ENCODE assay signal across 9 cellular contexts in the genomic region with DNA sequence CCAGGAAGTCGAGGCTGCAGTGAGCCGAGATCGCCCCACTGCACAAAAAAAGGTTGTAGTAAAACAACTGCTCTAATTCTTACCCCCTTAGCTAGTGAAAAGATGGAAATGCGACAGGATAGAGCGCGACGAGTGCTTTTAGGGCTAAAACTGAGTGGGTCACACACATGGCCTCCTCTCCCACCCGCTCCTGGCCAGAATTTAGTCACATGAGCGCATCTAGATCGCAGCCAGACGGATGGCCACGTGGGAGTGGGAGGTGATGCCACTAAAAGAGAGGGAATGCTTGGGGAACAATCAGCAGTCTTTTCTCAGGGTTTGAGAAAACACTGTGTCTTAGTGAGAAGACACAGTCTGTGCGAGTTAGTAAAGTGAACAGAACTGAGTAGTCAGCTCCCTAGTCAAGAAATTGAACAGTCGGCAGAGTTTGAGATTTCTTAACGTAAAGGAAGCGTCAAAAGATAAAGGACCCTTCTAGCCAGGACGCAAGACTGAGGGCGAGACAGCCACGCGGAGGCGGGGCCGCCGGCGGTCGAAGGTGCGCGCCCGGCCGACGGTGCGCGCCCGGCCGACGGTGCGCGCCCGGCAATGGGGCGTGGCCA. TPM values are rescaled to one million over a fixed set of nuclear protein-coding genes. Genes with fewer than 3 reads are reported as not detected.
DNase-seq lines count a peak whose midpoint lies in the region; ATAC-seq, FAIRE-seq and TF ChIP-seq lines count a peak whose summit lies in the region.
"Had no signal": no experiment of that assay in that cellular context is flagged by ENCODE, and none has a peak within 500 bp of the region (broad histone marks: within the 10 kb centered on the region; RNA-seq: fewer than 3 reads in every experiment).

No MANE protein-coding gene starts in this region.

- ATAC-seq in activated T-helper 17 cell treated with anti-CD3 and anti-CD28 coated beads, Interleukin-2, amount 50 U/mL, for 72 hours (replicated peaks) = no peak
- ATAC-seq in GM18907 (IDR thresholded peaks at IDR 0.05; ENCODE audit: unreplicated experiment) = no peak

- no peak for DNase-seq in activated T-cell treated with anti-CD3 and anti-CD28 coated beads, Interleukin-2, amount 50 U/mL, for 24 hours
- no peak for DNase-seq in activated T-cell treated with anti-CD3 and anti-CD28 coated beads, Interleukin-2, amount 50 U/mL, for 48 hours
- DNase-seq in kidney (no peak), tibial nerve (ENCODE audit: low spot score in 2 of 2) (no peak), NCI-H774 (lab: John Stamatoyannopoulos, UW) (no peak), RPMI8226 (no peak)

- H3K4me1 ChIP-seq in kidney (ENCODE audit: control insufficient read depth in 1 of 2, insufficient read depth in 1 of 2, low read depth in 1 of 2, low read length in 2 of 2) (peaks cover 8 to 10% of the 10 kb centered on the region in 2 donors), tibial nerve (peaks cover 0 to 25% (median 13%) of the 10 kb centered on the region in 4 donors)

- H3K36me3 Mint-ChIP-seq in activated T-cell treated with anti-CD3 and anti-CD28 coated beads, Interleukin-2, amount 50 U/mL, for 24 hours (ENCODE audit: low read depth) = peaks cover 27% of the 10 kb centered on the region
- H3K36me3 Mint-ChIP-seq in activated T-helper 17 cell treated with anti-CD3 and anti-CD28 coated beads, Interleukin-2, amount 50 U/mL, for 72 hours (ENCODE audit: low read depth) = peaks cover 28% of the 10 kb centered on the region

- 11 to 14% methylated on average over 31 to 36 of the region's 39 CpGs for WGBS in tibial nerve, 2 donors

- H3K9ac ChIP-seq in kidney (ENCODE audit: low read length in 2 of 2) = peak overlapping the region; percentile 10 to 41

- intact Hi-C loops in kidney (cut with DNase I) = no loop called here

- TF ChIP-seq CTCF in kidney (IDR thresholded peaks at IDR 0.05; ENCODE audit: borderline replicate concordance, extremely low read depth, insufficient read depth) (no peak), tibial nerve (IDR thresholded peaks at IDR 0.05) (no peak)

- peaks cover 28% of the 10 kb centered on the region for H3K4me1 Mint-ChIP-seq in activated T-cell treated with anti-CD3 and anti-CD28 coated beads, Interleukin-2, amount 50 U/mL, for 24 hours (ENCODE audit: low read depth)
- peaks cover 14% of the 10 kb centered on the region for H3K4me1 Mint-ChIP-seq in activated T-helper 17 cell treated with anti-CD3 and anti-CD28 coated beads, Interleukin-2, amount 50 U/mL, for 72 hours

- no peak for FAIRE-seq in kidney (lab: Jason Lieb, UNC)
- FAIRE-seq: colon had no signal

- TF ChIP-seq EP300 in tibial nerve (IDR thresholded peaks at IDR 0.05) = no peak

- TF ChIP-seq POLR2A in tibial nerve (IDR thresholded peaks at IDR 0.05) = no peak

- H3K4me3 ChIP-seq in kidney (ENCODE audit: low read length in 2 of 2) (peak overlapping the region; percentile 65 to 76), tibial nerve (peak overlapping the region; percentile 70 to 99 (median 86))

- H3K27me3 Mint-ChIP-seq in activated T-cell treated with anti-CD3 and anti-CD28 coated beads, Interleukin-2, amount 50 U/mL, for 24 hours = peaks cover 8% of the 10 kb centered on the region
- peaks cover 2% of the 10 kb centered on the region for H3K27me3 Mint-ChIP-seq in activated T-helper 17 cell treated with anti-CD3 and anti-CD28 coated beads, Interleukin-2, amount 50 U/mL, for 72 hours

- peak overlapping the region; percentile 56 for H3K27ac Mint-ChIP-seq in activated T-cell treated with anti-CD3 and anti-CD28 coated beads, Interleukin-2, amount 50 U/mL, for 24 hours
- peak overlapping the region; percentile 93 for H3K27ac Mint-ChIP-seq in activated T-helper 17 cell treated with anti-CD3 and anti-CD28 coated beads, Interleukin-2, amount 50 U/mL, for 72 hours

- H3K9me3 Mint-ChIP-seq in activated T-cell treated with anti-CD3 and anti-CD28 coated beads, Interleukin-2, amount 50 U/mL, for 24 hours = no peaks in the 10 kb centered on the region
- H3K9me3 Mint-ChIP-seq in activated T-helper 17 cell treated with anti-CD3 and anti-CD28 coated beads, Interleukin-2, amount 50 U/mL, for 72 hours = no peaks in the 10 kb centered on the region

- H3K4me3 Mint-ChIP-seq in activated T-cell treated with anti-CD3 and anti-CD28 coated beads, Interleukin-2, amount 50 U/mL, for 24 hours = peak overlapping the region; percentile 91
- peak overlapping the region; percentile 87 for H3K4me3 Mint-ChIP-seq in activated T-helper 17 cell treated with anti-CD3 and anti-CD28 coated beads, Interleukin-2, amount 50 U/mL, for 72 hours

- H3K27me3 ChIP-seq in tibial nerve = peaks cover 0 to 8% of the 10 kb centered on the region in 2 donors

- peak overlapping the region in 1 of 2 donors; percentile 66 for H3K27ac ChIP-seq in kidney (ENCODE audit: low read depth in 2 of 2, low read length in 2 of 2)
- peak overlapping the region; percentile 11 to 95 (median 90) for H3K27ac ChIP-seq in tibial nerve

- H3K36me3 ChIP-seq in kidney (ENCODE audit: control insufficient read depth in 1 of 2, insufficient read depth in 2 of 2, low read length in 2 of 2) = no peaks in the 10 kb centered on the region
- H3K36me3 ChIP-seq in tibial nerve = peaks cover 0 to 11% (median 0%) of the 10 kb centered on the region in 3 donors

- H3K9me3 ChIP-seq in kidney (ENCODE audit: control insufficient read depth in 1 of 2, low read length in 2 of 2) (no peaks in the 10 kb centered on the region), tibial nerve (no peaks in the 10 kb centered on the region)

RNA-seq across cellular contexts. Expression of a gene that starts 0.7 kb away (rescaled TPM):
- 10 to 100 TPM in 1 of 2 donors, 1 to 10 TPM in 1; 9.9 to 10.4 TPM for total RNA-seq in activated T-helper 17 cell treated with anti-CD3 and anti-CD28 coated beads, Interleukin-2, amount 50 U/mL, for 72 hours
- 8.4 TPM for total RNA-seq in kidney
- polyA plus RNA-seq in kidney (ENCODE audit: insufficient read depth, low read depth, low replicate concordance) = 5.8 TPM
- 10 to 100 TPM; 14.7 to 19.0 (median 18.6) TPM for total RNA-seq in tibial nerve

RNA-seq across cellular contexts. Expression of a gene that starts 23.3 kb away (rescaled TPM):
- under 1 TPM in 1 of 2 donors, not detected in 1; 0.11 TPM for total RNA-seq in activated T-helper 17 cell treated with anti-CD3 and anti-CD28 coated beads, Interleukin-2, amount 50 U/mL, for 72 hours
- total RNA-seq in kidney (not detected), tibial nerve (not detected)
- not detected for polyA plus RNA-seq in kidney (ENCODE audit: insufficient read depth, low read depth, low replicate concordance)

RNA-seq across cellular contexts. Expression of a gene that starts 57.9 kb away (rescaled TPM):
- total RNA-seq in activated T-helper 17 cell treated with anti-CD3 and anti-CD28 coated beads, Interleukin-2, amount 50 U/mL, for 72 hours = 10 to 100 TPM; 77.2 to 79.5 TPM
- 29.4 TPM for total RNA-seq in kidney
- 11.5 TPM for polyA plus RNA-seq in kidney (ENCODE audit: insufficient read depth, low read depth, low replicate concordance)
- 1 to 10 TPM; 2.1 to 5.7 (median 4.6) TPM for total RNA-seq in tibial nerve
